8 cellular contexts compared by ENCODE assay signal in genomic region chr5:168987540-168988300, GRCh38.
DNase-seq lines count a peak whose midpoint lies in the region; ATAC-seq and TF ChIP-seq lines count a peak whose summit lies in the region.

No MANE protein-coding gene starts in this region.

- H3K4me3 Mint-ChIP-seq in activated naive CD4-positive, alpha-beta T cell treated with anti-CD3 and anti-CD28 coated beads for 36 hours: no peak overlapping the region

- no peaks in the 10 kb centered on the region for H3K9me3 ChIP-seq in BE2C
- H3K9me3 ChIP-seq in prostate gland: no peaks in the 10 kb centered on the region

- ATAC-seq in GM18909 (IDR thresholded peaks at IDR 0.05; ENCODE audit: poor library complexity, unreplicated experiment): peak; percentile 68
- ATAC-seq in HG03439 (IDR thresholded peaks at IDR 0.05; ENCODE audit: unreplicated experiment): no peak

- H3K36me3 ChIP-seq in BE2C: no peaks in the 10 kb centered on the region
- H3K36me3 ChIP-seq in prostate gland: no peaks in the 10 kb centered on the region

- H3K27me3 Mint-ChIP-seq in activated naive CD4-positive, alpha-beta T cell treated with anti-CD3 and anti-CD28 coated beads for 36 hours (ENCODE audit: low read depth): peaks cover 6% of the 10 kb centered on the region

- no peak overlapping the region for H3K27ac ChIP-seq in prostate gland

- DNase-seq in BE2C (peak; percentile 82), HuH-7 (ENCODE audit: low spot score) (peak; percentile 56), RPMI8226 (peak; percentile 54), head of caudate nucleus (peak; percentile 25 to 94 (median 84)), prostate gland (ENCODE audit: low spot score) (peak; percentile 76)
- DNase-seq in activated naive CD4-positive, alpha-beta T cell treated with anti-CD3 and anti-CD28 coated beads for 36 hours: peak; percentile 77

- TF ChIP-seq CTCF in BE2C (IDR thresholded peaks at IDR 0.05; ENCODE audit: low read depth, low read length) (peak; percentile 96), prostate gland (IDR thresholded peaks at IDR 0.05) (peak; percentile 83 to 95 (median 88))

- H3K36me3 Mint-ChIP-seq in activated naive CD4-positive, alpha-beta T cell treated with anti-CD3 and anti-CD28 coated beads for 36 hours (ENCODE audit: low read depth): no peaks in the 10 kb centered on the region

- no peak for TF ChIP-seq POLR2A in prostate gland (IDR thresholded peaks at IDR 0.05)

- no peak overlapping the region for H3K4me3 ChIP-seq in BE2C (ENCODE audit: low read depth, low read length)
- no peak overlapping the region for H3K4me3 ChIP-seq in prostate gland

- H3K4me1 ChIP-seq in BE2C (peaks cover 43% of the 10 kb centered on the region), prostate gland (replicated peaks) (no peaks in the 10 kb centered on the region)

- no peaks in the 10 kb centered on the region for H3K4me1 Mint-ChIP-seq in activated naive CD4-positive, alpha-beta T cell treated with anti-CD3 and anti-CD28 coated beads for 36 hours (ENCODE audit: low read depth)

- H3K27ac Mint-ChIP-seq in activated naive CD4-positive, alpha-beta T cell treated with anti-CD3 and anti-CD28 coated beads for 36 hours: no peak overlapping the region

- CTCF ChIA-PET in activated naive CD4-positive, alpha-beta T cell treated with anti-CD3 and anti-CD28 coated beads for 36 hours (lab: Charles Lee): interaction anchor here (0.6 to 2.0 kb wide), 26 partner anchors 8 to 595 kb away, joined by 3 to 11 read pairs (median 4); no protein-coding TSS in a partner anchor

- intact Hi-C loops in activated naive CD4-positive, alpha-beta T cell treated with anti-CD3 and anti-CD28 coated beads for 36 hours (cut with micrococcal nuclease): loop anchor here (1.0 to 10.0 kb wide), 6 partner anchors 307 to 1197 kb away; no protein-coding TSS in a partner anchor
- intact Hi-C loops in head of caudate nucleus (cut with DNase I) (loop anchor here (5.0 to 10.0 kb wide), 2 partner anchors 315 to 577 kb away; partner anchors contain the start of gene SLIT3), prostate gland (cut with DNase I) (loop anchor here (5.0 to 10.0 kb wide), 4 partner anchors 283 to 595 kb away; partner anchors contain the start of genes SLIT3 and SPDL1)

- H3K27me3 ChIP-seq in BE2C (no peaks in the 10 kb centered on the region), prostate gland (replicated peaks; ENCODE audit: insufficient read depth) (no peaks in the 10 kb centered on the region)

- WGBS in prostate gland: 38% methylated on average over 11 of the region's 11 CpGs

- H3K9me3 Mint-ChIP-seq in activated naive CD4-positive, alpha-beta T cell treated with anti-CD3 and anti-CD28 coated beads for 36 hours: no peaks in the 10 kb centered on the region
